Comparison of ENCODE assay signal across 8 cellular contexts in the genomic region with DNA sequence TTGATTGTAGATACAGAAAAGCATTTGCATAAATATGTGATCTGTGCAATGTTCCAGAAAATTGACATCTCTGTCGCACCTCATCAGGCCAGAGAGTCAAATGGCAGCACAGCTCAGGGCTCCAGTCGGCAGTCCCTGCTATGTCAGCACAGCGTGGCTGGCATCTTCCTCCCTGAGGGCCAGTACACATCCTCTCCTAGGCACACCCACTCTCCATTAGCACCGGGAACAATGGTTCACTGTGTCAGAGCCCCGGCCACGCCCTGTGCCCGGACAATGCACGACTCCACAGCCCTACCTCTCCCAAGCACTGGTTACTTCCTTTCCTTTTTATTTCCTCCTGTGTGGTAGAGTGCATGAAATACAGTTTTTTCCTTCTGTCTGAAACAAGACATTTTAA.
DNase-seq lines count a peak whose midpoint lies in the region; ATAC-seq and TF ChIP-seq lines count a peak whose summit lies in the region.

No MANE protein-coding gene starts in this region.

- H3K36me3 ChIP-seq in HCT116 (ENCODE audit: control insufficient read depth in 1 of 2, insufficient read depth in 2 of 2, low read length in 2 of 2) (no peaks in the 10 kb centered on the region), heart left ventricle (no peaks in the 10 kb centered on the region)

- POLR2A ChIA-PET in HCT116 (lab: Charles Lee), result interaction anchor here (1.4 kb wide), 1 partner anchor 45 kb away, joined by 3 read pairs; no protein-coding TSS in a partner anchor
- POLR2A ChIA-PET in activated CD4-positive, alpha-beta T cell treated with anti-CD3 and anti-CD28 coated beads, Interleukin-2, amount 10 ng/mL, durations not matched to agents 7 days and 5 days (lab: Charles Lee), result no interaction called here

- peak overlapping the region; percentile 69 for H3K4me2 ChIP-seq in HCT116 (ENCODE audit: low read length)

- no TSS peak for BruUV-seq in HCT116 (replicated peaks; lab: Mats Ljungman, UMichigan)

- WGBS in heart left ventricle, 4 donors, result 60 to 69% (median 63%) methylated on average over 8 of the region's 8 CpGs

- H3K9me3 ChIP-seq in HCT116 (ENCODE audit: control insufficient read depth in 1 of 2, insufficient read depth in 1 of 2, low read depth in 1 of 2, low read length in 2 of 2) (no peaks in the 10 kb centered on the region), heart left ventricle (no peaks in the 10 kb centered on the region)

- peak; percentile 100 for ATAC-seq in HCT116
- peak; percentile 90 to 99 (median 96) for ATAC-seq in heart left ventricle
- peak; percentile 87 for ATAC-seq in sciatic nerve
- no peak for ATAC-seq in activated T-helper 17 cell treated with anti-CD3 and anti-CD28 coated beads, Interleukin-2, amount 50 U/mL, for 72 hours (replicated peaks)

- H3K79me2 ChIP-seq in HCT116 (ENCODE audit: insufficient read depth, low read length), result no peaks in the 10 kb centered on the region

- no peaks in the 10 kb centered on the region for H3K27me3 Mint-ChIP-seq in activated T-helper 17 cell treated with anti-CD3 and anti-CD28 coated beads, Interleukin-2, amount 50 U/mL, for 72 hours
- no peaks in the 10 kb centered on the region for H3K27me3 Mint-ChIP-seq in activated CD4-positive, alpha-beta T cell treated with anti-CD3 and anti-CD28 coated beads, Interleukin-2, amount 10 ng/mL, durations not matched to agents 7 days and 5 days

- CTCF ChIA-PET in HCT116 (lab: Charles Lee), result no interaction called here
- CTCF ChIA-PET in activated CD4-positive, alpha-beta T cell treated with anti-CD3 and anti-CD28 coated beads, Interleukin-2, amount 10 ng/mL, durations not matched to agents 7 days and 5 days (lab: Charles Lee), result no interaction called here

- peaks cover 24% of the 10 kb centered on the region for H3K36me3 Mint-ChIP-seq in activated T-helper 17 cell treated with anti-CD3 and anti-CD28 coated beads, Interleukin-2, amount 50 U/mL, for 72 hours (ENCODE audit: low read depth)
- H3K36me3 Mint-ChIP-seq in activated CD4-positive, alpha-beta T cell treated with anti-CD3 and anti-CD28 coated beads, Interleukin-2, amount 10 ng/mL, durations not matched to agents 7 days and 5 days (ENCODE audit: low read depth), result no peaks in the 10 kb centered on the region

- peak overlapping the region; percentile 18 for H3K27ac ChIP-seq in HCT116 (ENCODE audit: low read depth, low read length)
- H3K27ac ChIP-seq in heart left ventricle, result peak overlapping the region in 11 of 12 donors; percentile 15 to 82 (median 59)

- intact Hi-C loops in HCT116 (cut with micrococcal nuclease), result no loop called here
- intact Hi-C loops in heart left ventricle (cut with DNase I), result loop anchor here in 1 of 10 donors (5.0 kb wide), 1 partner anchor 37 kb away; no protein-coding TSS in a partner anchor
- intact Hi-C loops in sciatic nerve (cut with DNase I), result no loop called here

- H3K4me3 Mint-ChIP-seq in activated T-helper 17 cell treated with anti-CD3 and anti-CD28 coated beads, Interleukin-2, amount 50 U/mL, for 72 hours, result no peak overlapping the region
- H3K4me3 Mint-ChIP-seq in activated CD4-positive, alpha-beta T cell treated with anti-CD3 and anti-CD28 coated beads, Interleukin-2, amount 10 ng/mL, durations not matched to agents 7 days and 5 days, result no peak overlapping the region

- H2AFZ ChIP-seq in HCT116 (ENCODE audit: low read depth, low read length, poor library complexity, severe bottlenecking), result peak overlapping the region; percentile 57

- no peaks in the 10 kb centered on the region for H3K4me1 Mint-ChIP-seq in activated T-helper 17 cell treated with anti-CD3 and anti-CD28 coated beads, Interleukin-2, amount 50 U/mL, for 72 hours
- no peaks in the 10 kb centered on the region for H3K4me1 Mint-ChIP-seq in activated CD4-positive, alpha-beta T cell treated with anti-CD3 and anti-CD28 coated beads, Interleukin-2, amount 10 ng/mL, durations not matched to agents 7 days and 5 days

- peaks cover 19% of the 10 kb centered on the region in 2 experiments for H3K4me1 ChIP-seq in HCT116 (ENCODE audit: control insufficient read depth in 1 of 2, insufficient read depth in 2 of 2, low read length in 2 of 2)
- H3K4me1 ChIP-seq in heart left ventricle, result peaks cover 0 to 16% (median 4%) of the 10 kb centered on the region in 12 donors

- RAD21 ChIA-PET in HCT116 (lab: Charles Lee; ENCODE audit: low non-redundant PET in 1 of 2, low total read pairs in 2 of 2, uncharacterized antibody in 2 of 2, unreplicated experiment in 2 of 2), result no interaction called here

- peak overlapping the region; percentile 35 for H3K9ac ChIP-seq in HCT116 (ENCODE audit: low read length)

- TF ChIP-seq CTCF in HCT116 (IDR thresholded peaks at IDR 0.05 in 2 of 3, conservative IDR thresholded peaks at IDR 0.05 in 1 of 3; ENCODE audit: borderline replicate concordance in 1 of 3, insufficient read depth in 1 of 3, low read depth in 2 of 3, low read length in 2 of 3) (no peak), heart left ventricle (IDR thresholded peaks at IDR 0.05) (no peak), GM10266 (IDR thresholded peaks at IDR 0.05; ENCODE audit: control insufficient read depth, insufficient read depth, low read depth, missing control alignments) (no peak)

- no peaks in the 10 kb centered on the region for H3K9me2 ChIP-seq in HCT116 (ENCODE audit: insufficient read depth)

- no peaks in the 10 kb centered on the region for H4K20me1 ChIP-seq in HCT116 (ENCODE audit: insufficient read depth)

- H3K27ac Mint-ChIP-seq in activated T-helper 17 cell treated with anti-CD3 and anti-CD28 coated beads, Interleukin-2, amount 50 U/mL, for 72 hours, result no peak overlapping the region
- H3K27ac Mint-ChIP-seq in activated CD4-positive, alpha-beta T cell treated with anti-CD3 and anti-CD28 coated beads, Interleukin-2, amount 10 ng/mL, durations not matched to agents 7 days and 5 days, result no peak overlapping the region

- H3K4me3 ChIP-seq in HCT116 (replicated peaks in 1 of 2; ENCODE audit: low read depth in 1 of 2, low read length in 2 of 2) (peak overlapping the region in 1 of 2 experiments; percentile 34; a peak in 2 of 4 replicates), heart left ventricle (no peak overlapping the region)

- TF ChIP-seq POLR2A in HCT116 (IDR thresholded peaks at IDR 0.05; ENCODE audit: borderline replicate concordance, extremely low read depth, insufficient read depth, insufficient read length), result no peak
- no peak for TF ChIP-seq POLR2A in heart left ventricle (IDR thresholded peaks at IDR 0.05)

- no peaks in the 10 kb centered on the region for H3K9me3 Mint-ChIP-seq in activated T-helper 17 cell treated with anti-CD3 and anti-CD28 coated beads, Interleukin-2, amount 50 U/mL, for 72 hours
- no peaks in the 10 kb centered on the region for H3K9me3 Mint-ChIP-seq in activated CD4-positive, alpha-beta T cell treated with anti-CD3 and anti-CD28 coated beads, Interleukin-2, amount 10 ng/mL, durations not matched to agents 7 days and 5 days

- DNase-seq in HCT116 (ENCODE audit: low read depth, low spot score) (peak; percentile 79), NCI-H748 treated with DMSO at 0.1 percent for 48 hours (lab: John Stamatoyannopoulos, UW) (peak; percentile 96), heart left ventricle (peak; percentile 63 to 84 (median 74)), sciatic nerve (ENCODE audit: low spot score) (no peak), GM10266 (ENCODE audit: extremely low spot score) (no peak)
- no peak for DNase-seq in activated naive CD4-positive, alpha-beta T cell treated with anti-CD3 and anti-CD28 coated beads, Interleukin-2, amount 50 U/mL, for 16 hours
- no peak for DNase-seq in activated CD4-positive, alpha-beta T cell treated with anti-CD3 and anti-CD28 coated beads, Interleukin-2, amount 10 ng/mL, durations not matched to agents 7 days and 5 days

- no peaks in the 10 kb centered on the region for H3K27me3 ChIP-seq in HCT116 (ENCODE audit: insufficient read depth, low read length)
- no peaks in the 10 kb centered on the region for H3K27me3 ChIP-seq in heart left ventricle

- 0 out of 2 replicates have a peak, but pooled peaks have one; percentile 6 for TF ChIP-seq RAD21 in HCT116 (IDR thresholded peaks at IDR 0.05; ENCODE audit: low read depth)

TF ChIP-seq in HCT116, 20 proteins besides CTCF, POLR2A, EP300 and RAD21 (continues in another document):
- TF ChIP-seq ZFX (IDR thresholded peaks at IDR 0.05) (no peak), SRF (IDR thresholded peaks at IDR 0.05; ENCODE audit: low read depth) (no peak; the same call in 1 of the 2 replicates), EZH2phosphoT487 (IDR thresholded peaks at IDR 0.05; ENCODE audit: borderline replicate concordance) (no peak), ZNF274 (IDR thresholded peaks at IDR 0.05; ENCODE audit: low read depth, low read length) (no peak), EZH2 (IDR thresholded peaks at IDR 0.05) (no peak), POLR2AphosphoS5 (IDR thresholded peaks at IDR 0.05; ENCODE audit: low read depth, low read length) (peak; percentile 57), YY1 (IDR thresholded peaks at IDR 0.05; ENCODE audit: extremely low read depth, insufficient replicate concordance, low read depth, low read length) (peak; percentile 37), CBX3 (IDR thresholded peaks at IDR 0.05; ENCODE audit: low read depth) (peak; percentile 81), SIN3A (IDR thresholded peaks at IDR 0.05; ENCODE audit: low read depth) (peak; percentile 42; the same call in 1 of the 2 replicates), SP1 (IDR thresholded peaks at IDR 0.05; ENCODE audit: low read depth) (peak; percentile 65)
- TF ChIP-seq, protein P1, sequence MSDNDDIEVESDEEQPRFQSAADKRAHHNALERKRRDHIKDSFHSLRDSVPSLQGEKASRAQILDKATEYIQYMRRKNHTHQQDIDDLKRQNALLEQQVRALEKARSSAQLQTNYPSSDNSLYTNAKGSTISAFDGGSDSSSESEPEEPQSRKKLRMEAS (IDR thresholded peaks at IDR 0.05), result peak; percentile 84

Comparison
In these comparisons a context has a peak if more than half of its experiments do, and no peak if none do; other contexts are left out.
1. DNase-seq: peak in HCT116 (single experiment), NCI-H748 treated with DMSO at 0.1 percent for 48 hours (single experiment) and heart left ventricle (5 of 5); none in sciatic nerve (single experiment), activated naive CD4-positive, alpha-beta T cell treated with anti-CD3 and anti-CD28 coated beads, Interleukin-2, amount 50 U/mL, for 16 hours (single experiment), activated CD4-positive, alpha-beta T cell treated with anti-CD3 and anti-CD28 coated beads, Interleukin-2, amount 10 ng/mL, durations not matched to agents 7 days and 5 days (single experiment) and GM10266 (single experiment).